Comparison of ENCODE assay signal across 14 cellular contexts in the genomic region with DNA sequence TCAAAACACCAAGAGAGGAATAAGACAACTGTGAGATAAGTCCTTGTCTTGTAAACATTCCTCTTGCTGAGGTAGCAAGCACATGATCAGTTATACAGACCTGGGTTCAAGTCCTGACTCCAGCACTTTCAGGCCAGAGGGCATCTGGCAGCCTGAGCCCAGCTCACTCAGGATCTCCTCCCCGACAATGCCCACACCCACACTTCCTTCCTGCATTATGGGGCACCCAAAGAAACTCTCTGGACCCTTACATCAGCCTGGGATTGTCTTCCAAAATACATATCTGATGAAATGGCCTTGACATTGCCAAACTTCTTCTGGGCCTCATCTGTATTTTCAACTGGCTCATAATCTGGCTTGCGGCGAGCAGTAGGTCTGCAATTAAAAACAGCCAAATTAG. TPM values are rescaled to one million over a fixed set of nuclear protein-coding genes. Genes with fewer than 3 reads are reported as not detected.
DNase-seq lines count a peak whose midpoint lies in the region; ATAC-seq and TF ChIP-seq lines count a peak whose summit lies in the region.
"Had no signal": no experiment of that assay in that cellular context is flagged by ENCODE, and none has a peak within 500 bp of the region (broad histone marks: within the 10 kb centered on the region; RNA-seq: fewer than 3 reads in every experiment).

No MANE protein-coding gene starts in this region.

- H3K4me3 ChIP-seq in BLaER1 treated with 17β-estradiol and CSF1 and Interleukin-3, amounts not matched to agents 10 nM and 100 nM, result no peak overlapping the region
- H3K4me3 ChIP-seq in HL-60 (replicated peaks; ENCODE audit: insufficient read depth, low read length) (no peak overlapping the region), osteoblast (ENCODE audit: insufficient read depth, low read length) (no peak overlapping the region)

- DNase-seq in HL-60 (ENCODE audit: low read depth in 1 of 2, low spot score in 1 of 2) (peak in 1 of 2 experiments; percentile 59), endothelial cell (ENCODE audit: low spot score) (no peak), osteoblast (ENCODE audit: insufficient read length, low spot score, missing footprints) (peak; percentile 27), NCI-H2227 treated with DMSO at 0.1 percent for 48 hours (lab: John Stamatoyannopoulos, UW) (no peak)
- DNase-seq: COR-L47; H7; NCI-H1105 treated with DMSO at 0.1 percent for 48 hours; NCI-H1694 treated with DMSO at 0.1 percent for 48 hours; NCI-H446; NK-92 treated with Interleukin-12 subunit alpha and Interleukin-12 subunit beta, amount 100 ng/mL, for 24 hours; SHP77 treated with DMSO at 0.1 percent for 48 hours had no signal

- H3K4me1 Mint-ChIP-seq in endothelial cell (ENCODE audit: unreplicated experiment), result peaks cover 36% of the 10 kb centered on the region

- no peak overlapping the region for H3K4me3 Mint-ChIP-seq in endothelial cell (ENCODE audit: unreplicated experiment)

- peaks cover 85 to 99% (median 92%) of the 10 kb centered on the region in 11 experiments for H3K36me3 ChIP-seq in BLaER1 treated with 17β-estradiol and CSF1 and Interleukin-3, amounts not matched to agents 10 nM and 100 nM
- H3K36me3 ChIP-seq in osteoblast (ENCODE audit: insufficient read depth, low read length), result peaks cover 90% of the 10 kb centered on the region

- H2AFZ ChIP-seq in osteoblast (ENCODE audit: low read length), result no peak overlapping the region

- H3K9ac ChIP-seq in BLaER1 treated with 17β-estradiol and CSF1 and Interleukin-3, amounts not matched to agents 10 nM and 100 nM, result 0 out of 22 replicates have a peak overlapping the region, but pooled peaks of 1 of the 11 experiments have one; percentile 32

- peaks cover 2% of the 10 kb centered on the region for H3K79me2 ChIP-seq in osteoblast (ENCODE audit: insufficient read depth, low read length)

- no peaks in the 10 kb centered on the region for H3K9me3 Mint-ChIP-seq in endothelial cell (ENCODE audit: unreplicated experiment)

- peak overlapping the region in 10 of 11 experiments; percentile 3 to 68 (median 48); a peak in 16 of 22 replicates for H3K4me2 ChIP-seq in BLaER1 treated with 17β-estradiol and CSF1 and Interleukin-3, amounts not matched to agents 10 nM and 100 nM
- H3K4me2 ChIP-seq in osteoblast (ENCODE audit: insufficient read depth, low read length), result no peak overlapping the region

- no peak for ATAC-seq in activated CD4-positive, CD25-positive, alpha-beta regulatory T cell treated with anti-CD3 and anti-CD28 coated beads, Interleukin-2, amount 50 U/mL, for 24 hours
- ATAC-seq in GM21737 (IDR thresholded peaks at IDR 0.05; ENCODE audit: unreplicated experiment), result no peak

- H3K4me1 ChIP-seq in BLaER1 treated with 17β-estradiol and CSF1 and Interleukin-3, amounts not matched to agents 10 nM and 100 nM, result peaks cover 10 to 54% (median 32%) of the 10 kb centered on the region in 10 experiments
- no peaks in the 10 kb centered on the region for H3K4me1 ChIP-seq in osteoblast (ENCODE audit: insufficient read depth, low read length)

- peaks cover 2% of the 10 kb centered on the region for H3K27me3 Mint-ChIP-seq in endothelial cell (ENCODE audit: unreplicated experiment)

- H3K36me3 Mint-ChIP-seq in endothelial cell (ENCODE audit: low read depth, unreplicated experiment), result peaks cover 25% of the 10 kb centered on the region

- H3K27ac ChIP-seq in BLaER1 treated with 17β-estradiol and CSF1 and Interleukin-3, amounts not matched to agents 10 nM and 100 nM, result peak overlapping the region in 1 of 11 experiments; percentile 13; a peak in 2 of 22 replicates
- H3K27ac ChIP-seq in HL-60 (replicated peaks), result 0 out of 2 replicates have a peak overlapping the region, but pooled peaks have one; percentile 17
- no peak overlapping the region for H3K27ac ChIP-seq in osteoblast (ENCODE audit: low read depth, low read length)

- no peaks in the 10 kb centered on the region for H3K9me3 ChIP-seq in BLaER1 treated with 17β-estradiol and CSF1 and Interleukin-3, amounts not matched to agents 10 nM and 100 nM (replicated peaks in 1 of 11)
- H3K9me3 ChIP-seq in osteoblast (ENCODE audit: low read depth, low read length), result no peaks in the 10 kb centered on the region

- H3K27me3 ChIP-seq in BLaER1 treated with 17β-estradiol and CSF1 and Interleukin-3, amounts not matched to agents 10 nM and 100 nM, result no peaks in the 10 kb centered on the region
- H3K27me3 ChIP-seq in HL-60 (ENCODE audit: insufficient read depth, poor library complexity, severe bottlenecking) (no peaks in the 10 kb centered on the region), osteoblast (ENCODE audit: insufficient read depth, low read length) (no peaks in the 10 kb centered on the region)

- peak overlapping the region; percentile 8 for H3K27ac Mint-ChIP-seq in endothelial cell (ENCODE audit: unreplicated experiment)

- no peak for TF ChIP-seq CTCF in HL-60 (IDR thresholded peaks at IDR 0.05; ENCODE audit: insufficient read depth, low read length)
- TF ChIP-seq CTCF in endothelial cell (IDR thresholded peaks at IDR 0.05; ENCODE audit: unreplicated experiment), result no peak
- no peak for TF ChIP-seq CTCF in osteoblast (IDR thresholded peaks at IDR 0.05; ENCODE audit: extremely low read depth, low read depth, low read length)

- H4K20me1 ChIP-seq in BLaER1 treated with 17β-estradiol and CSF1 and Interleukin-3, amounts not matched to agents 10 nM and 100 nM, result peaks cover 0 to 18% (median 0%) of the 10 kb centered on the region in 11 experiments; a peak in 7 of 22 replicates
- peaks cover 9% of the 10 kb centered on the region for H4K20me1 ChIP-seq in osteoblast (ENCODE audit: insufficient read depth, low read length)

RNA-seq across cellular contexts. Expression of gene ARFGAP3, which starts 48.6 kb away (rescaled TPM):
- 29.8 TPM for total RNA-seq in endothelial cell (ENCODE audit: unreplicated experiment)
- 90.5 and 91.6 TPM in 2 replicates for total RNA-seq in osteoblast
